Comparison of ENCODE assay signal across 1 cellular context in genomic region chr17:76005263-76006149, GRCh38.
TF ChIP-seq lines count a peak whose summit lies in the region.

No MANE protein-coding gene starts in this region.

TF ChIP-seq in HepG2, 621 proteins besides CTCF, POLR2A, EP300 and RAD21 (continues in another document):
- TF ChIP-seq ZNF597 (CRISPR knock-in tag; IDR thresholded peaks at IDR 0.05): no peak
- TF ChIP-seq ZNF619 (CRISPR knock-in tag; IDR thresholded peaks at IDR 0.05): peak; percentile 42; the same call in 1 of the 2 replicates
- 0 out of 2 replicates have a peak, but pooled peaks have one; percentile 11 for TF ChIP-seq TFDP1 (CRISPR knock-in tag; IDR thresholded peaks at IDR 0.05; ENCODE audit: borderline replicate concordance)
- peak; percentile 78; the same call in 1 of the 2 replicates for TF ChIP-seq KDM3A (CRISPR knock-in tag; IDR thresholded peaks at IDR 0.05; ENCODE audit: low read depth)
- no peak for TF ChIP-seq ZNF788 (CRISPR knock-in tag; IDR thresholded peaks at IDR 0.05; ENCODE audit: borderline replicate concordance)
- 0 out of 2 replicates have a peak, but pooled peaks have one; percentile 31 for TF ChIP-seq KAT7 (CRISPR knock-in tag; IDR thresholded peaks at IDR 0.05; ENCODE audit: borderline replicate concordance)
- peak; percentile 56; the same call in 1 of the 2 replicates for TF ChIP-seq TSC22D2 (CRISPR knock-in tag; IDR thresholded peaks at IDR 0.05; ENCODE audit: borderline replicate concordance)
- no peak for TF ChIP-seq ZFP82 (CRISPR knock-in tag; IDR thresholded peaks at IDR 0.05; ENCODE audit: borderline replicate concordance)
- no peak for TF ChIP-seq ZBTB7A (CRISPR knock-in tag; IDR thresholded peaks at IDR 0.05)
- TF ChIP-seq ZNF501 (CRISPR knock-in tag; IDR thresholded peaks at IDR 0.05): peak; percentile 83
- TF ChIP-seq FUBP1 (CRISPR knock-in tag; IDR thresholded peaks at IDR 0.05; ENCODE audit: borderline replicate concordance): no peak
- TF ChIP-seq ZNF781 (CRISPR knock-in tag; IDR thresholded peaks at IDR 0.05; ENCODE audit: borderline replicate concordance, not compliant biosample characterization): peak; percentile 43
- peak; percentile 19; the same call in 1 of the 2 replicates for TF ChIP-seq BRD4 (CRISPR knock-in tag; IDR thresholded peaks at IDR 0.05)
- 0 out of 2 replicates have a peak, but pooled peaks have one; percentile 27 for TF ChIP-seq RARA (CRISPR knock-in tag; IDR thresholded peaks at IDR 0.05)
- TF ChIP-seq MAFF (IDR thresholded peaks at IDR 0.05; ENCODE audit: low read depth, low read length): no peak
- TF ChIP-seq ZNF180 (CRISPR knock-in tag; IDR thresholded peaks at IDR 0.05; ENCODE audit: borderline replicate concordance, low read depth): no peak
- peak; percentile 23; the same call in 1 of the 2 replicates for TF ChIP-seq TFE3 (CRISPR knock-in tag; IDR thresholded peaks at IDR 0.05)
- TF ChIP-seq RELA (CRISPR knock-in tag; IDR thresholded peaks at IDR 0.05): no peak
- TF ChIP-seq ZNF580 (CRISPR knock-in tag; IDR thresholded peaks at IDR 0.05; ENCODE audit: borderline replicate concordance, low read depth): peak; percentile 70; the same call in 1 of the 2 replicates
- TF ChIP-seq ZNF605 (CRISPR knock-in tag; IDR thresholded peaks at IDR 0.05): peak; percentile 85
- TF ChIP-seq ZNF776 (CRISPR knock-in tag; IDR thresholded peaks at IDR 0.05): 0 out of 2 replicates have a peak, but pooled peaks have one; percentile 37
- TF ChIP-seq ZNF335 (CRISPR knock-in tag; IDR thresholded peaks at IDR 0.05): peak; percentile 96
- TF ChIP-seq PAWR (CRISPR knock-in tag; IDR thresholded peaks at IDR 0.05; ENCODE audit: borderline replicate concordance): no peak
- peak; percentile 77; the same call in 1 of the 2 replicates for TF ChIP-seq ZFP91 (CRISPR knock-in tag; IDR thresholded peaks at IDR 0.05; ENCODE audit: borderline replicate concordance)
- TF ChIP-seq MEF2D (CRISPR knock-in tag; IDR thresholded peaks at IDR 0.05): peak; percentile 71; the same call in 1 of the 2 replicates
- TF ChIP-seq ZBTB26 (CRISPR knock-in tag; IDR thresholded peaks at IDR 0.05; ENCODE audit: borderline replicate concordance): no peak
- TF ChIP-seq PAXIP1 (CRISPR knock-in tag; conservative IDR thresholded peaks at IDR 0.05): 0 out of 2 replicates have a peak, but pooled peaks have one; percentile 9
- peak; percentile 52; the same call in 1 of the 2 replicates for TF ChIP-seq SMAD3 (CRISPR knock-in tag; IDR thresholded peaks at IDR 0.05)
- TF ChIP-seq ZKSCAN5 (CRISPR knock-in tag; IDR thresholded peaks at IDR 0.05): no peak
- TF ChIP-seq ZFP62 (CRISPR knock-in tag; IDR thresholded peaks at IDR 0.05): no peak
- TF ChIP-seq ZKSCAN1 (IDR thresholded peaks at IDR 0.05; ENCODE audit: low read length): no peak
- no peak for TF ChIP-seq XBP1 (CRISPR knock-in tag; IDR thresholded peaks at IDR 0.05)
- TF ChIP-seq ZNF142 (CRISPR knock-in tag; IDR thresholded peaks at IDR 0.05): no peak; the same call in 1 of the 2 replicates
- no peak for TF ChIP-seq ZC3H4 (CRISPR knock-in tag; IDR thresholded peaks at IDR 0.05; ENCODE audit: borderline replicate concordance)
- no peak for TF ChIP-seq ZNF660 (CRISPR knock-in tag; IDR thresholded peaks at IDR 0.05; ENCODE audit: borderline replicate concordance, low read depth)
- no peak for TF ChIP-seq ZFP36 (IDR thresholded peaks at IDR 0.05; ENCODE audit: borderline replicate concordance, low read depth, low read length, partially characterized antibody)
- no peak for TF ChIP-seq HNRNPH1 (optimal IDR thresholded peaks at IDR 0.05; ENCODE audit: low read depth, low read length)
- no peak for TF ChIP-seq ZNF329 (CRISPR knock-in tag; IDR thresholded peaks at IDR 0.05; ENCODE audit: low read depth)
- TF ChIP-seq ZNF784 (CRISPR knock-in tag; IDR thresholded peaks at IDR 0.05; ENCODE audit: borderline replicate concordance): no peak
- TF ChIP-seq IKZF1 (IDR thresholded peaks at IDR 0.05): no peak
- TF ChIP-seq ZBTB38 (CRISPR knock-in tag; IDR thresholded peaks at IDR 0.05): peak; percentile 74; the same call in 1 of the 2 replicates
